22 cellular contexts compared by ENCODE assay signal in the genomic region with DNA sequence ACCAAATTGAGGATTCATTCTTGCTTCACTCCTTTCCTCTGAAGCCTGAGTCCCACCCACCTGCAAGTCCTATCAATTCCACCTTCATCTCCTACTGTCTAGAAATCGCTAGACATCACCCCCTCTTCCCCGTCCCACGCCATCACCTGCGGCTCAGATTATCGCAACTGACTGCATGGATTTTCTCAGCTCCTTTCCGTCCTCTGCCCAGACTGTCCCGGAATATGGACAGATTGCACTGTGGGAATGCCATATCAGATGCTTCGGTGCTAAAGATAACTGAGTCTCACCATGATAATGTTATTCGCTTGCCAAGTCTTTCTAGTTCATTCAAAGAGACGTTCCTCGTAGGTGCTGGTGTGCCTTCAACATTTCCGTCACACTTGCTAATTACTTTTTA.
"Had no signal": no experiment of that assay in that cellular context is flagged by ENCODE, and none has a peak within 500 bp of the region (broad histone marks: within the 10 kb centered on the region; RNA-seq: fewer than 3 reads in every experiment).

No MANE protein-coding gene starts in this region.

- DNase-seq: kidney glomerular epithelial cell; left cardiac atrium; left lung; lower lobe of right lung; mammary epithelial cell; mesenchymal stem cell; naive B cell; natural killer cell; nephron progenitor cell; ovary; right lobe of liver; stimulated activated CD4-positive, alpha-beta T cell treated with anti-CD3 and anti-CD28 coated beads, Interleukin-1b, Interleukin-23, amount 100 ng/mL, for 48 hours; stimulated activated CD4-positive, alpha-beta T cell treated with anti-CD3 and anti-CD28 coated beads, Interleukin-2, amount 100 ng/mL, for 48 hours; stimulated activated CD4-positive, alpha-beta T cell treated with anti-CD3 and anti-CD28 coated beads, Interleukin-4, amount 100 ng/mL, for 4 hours; stimulated activated CD8-positive, alpha-beta memory T cell treated with anti-CD3 and anti-CD28 coated beads, Interleukin-4, amount 100 ng/mL, for 48 hours; stimulated activated naive CD4-positive, alpha-beta T cell treated with Interleukin-2 at 50 U/mL for 16 hours; stimulated activated naive CD8-positive, alpha-beta T cell treated with anti-CD3 and anti-CD28 coated beads, Interleukin-15, amount 100 ng/mL, for 72 hours; testis; thyroid gland; transverse colon; upper lobe of left lung had no signal

- FAIRE-seq: keratinocyte had no signal
